In genomic region chr2:194559964-194560363, GRCh38 we compare ENCODE assay signal across 1 cellular context.
TF ChIP-seq lines count a peak whose summit lies in the region.

No MANE protein-coding gene starts in this region.

TF ChIP-seq in GM23338, 12 proteins besides CTCF, POLR2A, EP300 and RAD21 (continued from another document):
- no peak for TF ChIP-seq ZNF462 (CRISPR knock-in tag; IDR thresholded peaks at IDR 0.05)
- TF ChIP-seq ETS1 (IDR thresholded peaks at IDR 0.05) = no peak
- TF ChIP-seq JUNB (IDR thresholded peaks at IDR 0.05; ENCODE audit: unreplicated experiment) = no peak
- no peak for TF ChIP-seq POLR2AphosphoS5 (IDR thresholded peaks at IDR 0.05; ENCODE audit: low read depth)
- no peak for TF ChIP-seq STAT1 (IDR thresholded peaks at IDR 0.05; ENCODE audit: unreplicated experiment)
- no peak for TF ChIP-seq ZNF331 (CRISPR knock-in tag; IDR thresholded peaks at IDR 0.05; ENCODE audit: low read depth)
- TF ChIP-seq REST (IDR thresholded peaks at IDR 0.05; ENCODE audit: unreplicated experiment) = no peak
- no peak for TF ChIP-seq NANOG (IDR thresholded peaks at IDR 0.05; ENCODE audit: borderline replicate concordance)
- no peak for TF ChIP-seq CREB1 (CRISPR knock-in tag; IDR thresholded peaks at IDR 0.05; ENCODE audit: low read depth)
- no peak for TF ChIP-seq EZH2phosphoT487 (IDR thresholded peaks at IDR 0.05; ENCODE audit: unreplicated experiment)
